18 cellular contexts compared by ENCODE assay signal in genomic region chr3:50229490-50229889, GRCh38. TPM values are rescaled to one million over a fixed set of nuclear protein-coding genes. Genes with fewer than 3 reads are reported as not detected.
DNase-seq lines count a peak whose midpoint lies in the region; ATAC-seq and TF ChIP-seq lines count a peak whose summit lies in the region.
"Had no signal": no experiment of that assay in that cellular context is flagged by ENCODE, and none has a peak within 500 bp of the region (broad histone marks: within the 10 kb centered on the region; RNA-seq: fewer than 3 reads in every experiment).

No MANE protein-coding gene starts in this region.

- peaks cover 2% of the 10 kb centered on the region for H3K79me1 ChIP-seq in mesendoderm (ENCODE audit: low read length)

- no peaks in the 10 kb centered on the region for H3K79me2 ChIP-seq in mesendoderm (ENCODE audit: control insufficient read depth, insufficient read depth, low read length)

- no peak overlapping the region for H4K5ac ChIP-seq in mesendoderm (ENCODE audit: low read length)

- H3K27ac ChIP-seq in mesendoderm (ENCODE audit: low read depth, low read length): no peak overlapping the region

- no peak overlapping the region for H3K4ac ChIP-seq in mesendoderm (ENCODE audit: low read depth, low read length)

- no peaks in the 10 kb centered on the region for H3K36me3 Mint-ChIP-seq in activated naive CD4-positive, alpha-beta T cell treated with anti-CD3 and anti-CD28 coated beads, Interleukin-2, amount 50 U/mL, for 24 hours
- H3K36me3 Mint-ChIP-seq in T-cell (no peaks in the 10 kb centered on the region), type B pancreatic cell (no peaks in the 10 kb centered on the region)

- H3K4me1 ChIP-seq in mesendoderm (ENCODE audit: control insufficient read depth, low read depth, low read length): peaks cover 7% of the 10 kb centered on the region

- H3K4me3 Mint-ChIP-seq in activated naive CD4-positive, alpha-beta T cell treated with anti-CD3 and anti-CD28 coated beads, Interleukin-2, amount 50 U/mL, for 24 hours: peak overlapping the region; percentile 53
- H3K4me3 Mint-ChIP-seq in T-cell: peak overlapping the region in 2 of 3 donors; percentile 17 to 49
- peak overlapping the region; percentile 78 for H3K4me3 Mint-ChIP-seq in type B pancreatic cell

- peaks cover 27% of the 10 kb centered on the region for H3K4me1 Mint-ChIP-seq in activated naive CD4-positive, alpha-beta T cell treated with anti-CD3 and anti-CD28 coated beads, Interleukin-2, amount 50 U/mL, for 24 hours
- H3K4me1 Mint-ChIP-seq in T-cell (peaks cover 21 to 33% (median 29%) of the 10 kb centered on the region in 3 donors), type B pancreatic cell (ENCODE audit: unreplicated experiment) (peaks cover 37% of the 10 kb centered on the region)

- CTCF ChIA-PET in T-cell (lab: Charles Lee): interaction anchor here in 1 of 2 donors (0.6 to 5.5 kb wide), 3 partner anchors 10 to 17 kb away, joined by 3 to 60 read pairs (median 5); no protein-coding TSS in a partner anchor

- H2BK15ac ChIP-seq in mesendoderm (replicated peaks; ENCODE audit: low read depth): no peak overlapping the region

- no peak overlapping the region for H2BK120ac ChIP-seq in mesendoderm (ENCODE audit: low read depth, low read length)

- no peak overlapping the region for H3K9ac ChIP-seq in mesendoderm (ENCODE audit: low read length)

- no CpG with 5 or more reads among the region's 3 CpGs for WGBS in mesendoderm (ENCODE audit: extremely low coverage, insufficient coverage, low lambda C conversion rate)

- no peaks in the 10 kb centered on the region for H3K36me3 ChIP-seq in mesendoderm (ENCODE audit: control insufficient read depth, insufficient read depth, low read length)
- H3K36me3 ChIP-seq: heart right ventricle, MG63 had no signal

- H3K27me3 ChIP-seq in mesendoderm (ENCODE audit: insufficient read depth, low read length, poor library complexity): no peaks in the 10 kb centered on the region
- H3K27me3 ChIP-seq: heart right ventricle, MG63 had no signal

- H2BK5ac ChIP-seq in mesendoderm (ENCODE audit: low read length): no peak overlapping the region

- ATAC-seq in T-cell (replicated peaks in 1 of 4) (no peak), GM19467 (IDR thresholded peaks at IDR 0.05; ENCODE audit: unreplicated experiment) (no peak)
- ATAC-seq: heart right ventricle, PC-3, SK-N-SH treated with all-trans-retinoic acid at 6 μM for 48 hours had no signal

- TF ChIP-seq CTCF in type B pancreatic cell (conservative IDR thresholded peaks at IDR 0.05): no peak

- peak overlapping the region; percentile 17 for H3K56ac ChIP-seq in mesendoderm (ENCODE audit: low read length)

- H3K23ac ChIP-seq in mesendoderm (ENCODE audit: low read length): no peak overlapping the region

- H3K4me2 ChIP-seq in mesendoderm (ENCODE audit: low read length): no peak overlapping the region

- peak overlapping the region; percentile 60 for H2AK5ac ChIP-seq in mesendoderm (ENCODE audit: low read length)

- no peak overlapping the region for H3K18ac ChIP-seq in mesendoderm (ENCODE audit: low read length)

- no peak overlapping the region for H4K8ac ChIP-seq in mesendoderm (ENCODE audit: low read depth, low read length)

- no peak overlapping the region for H3K4me3 ChIP-seq in mesendoderm (ENCODE audit: low read length)
- H3K4me3 ChIP-seq: heart right ventricle, MG63 had no signal

- H3K27me3 Mint-ChIP-seq in activated naive CD4-positive, alpha-beta T cell treated with anti-CD3 and anti-CD28 coated beads, Interleukin-2, amount 50 U/mL, for 24 hours: no peaks in the 10 kb centered on the region
- H3K27me3 Mint-ChIP-seq in T-cell: no peaks in the 10 kb centered on the region
- peaks cover 10% of the 10 kb centered on the region for H3K27me3 Mint-ChIP-seq in type B pancreatic cell

- H3K27ac Mint-ChIP-seq in activated naive CD4-positive, alpha-beta T cell treated with anti-CD3 and anti-CD28 coated beads, Interleukin-2, amount 50 U/mL, for 24 hours: no peak overlapping the region
- peak overlapping the region; percentile 10 to 46 for H3K27ac Mint-ChIP-seq in T-cell
- H3K27ac Mint-ChIP-seq in type B pancreatic cell: peak overlapping the region; percentile 93

- no peak for DNase-seq in activated naive CD4-positive, alpha-beta T cell (lab: John Stamatoyannopoulos, UW)
- DNase-seq in T-cell (no peak), mesendoderm (no peak), type B pancreatic cell (ENCODE audit: extremely low spot score, unreplicated experiment) (no peak), GDM1 (lab: John Stamatoyannopoulos, UW) (no peak), NOMO-1 (lab: John Stamatoyannopoulos, UW; ENCODE audit: unreplicated experiment in 2 of 2) (no peak)
- DNase-seq: heart right ventricle, islet precursor cell, MG63, NCI-H1930, NCI-H524, PC-3 had no signal

- POLR2A ChIA-PET in T-cell (lab: Charles Lee): interaction anchor here in 1 of 2 donors (0.6 kb wide), 1 partner anchor 26 kb away, joined by 8 read pairs; no protein-coding TSS in a partner anchor

- no peaks in the 10 kb centered on the region for H3K9me3 Mint-ChIP-seq in activated naive CD4-positive, alpha-beta T cell treated with anti-CD3 and anti-CD28 coated beads, Interleukin-2, amount 50 U/mL, for 24 hours
- H3K9me3 Mint-ChIP-seq in T-cell (no peaks in the 10 kb centered on the region), type B pancreatic cell (no peaks in the 10 kb centered on the region)

RNA-seq across cellular contexts. Expression of gene GNAI2, which starts 6.5 kb away (rescaled TPM):
- 100 to 1,000 TPM; 257 to 313 (median 287) TPM for total RNA-seq in T-cell
- 218 TPM for polyA plus RNA-seq in mesendoderm (2013, experiment 1 of 2)
- 223 TPM for polyA plus RNA-seq in mesendoderm (2013, experiment 2 of 2)
- 140 and 145 TPM in 2 replicates for total RNA-seq in type B pancreatic cell (ENCODE audit: low replicate concordance)

RNA-seq across cellular contexts. Expression of gene SLC38A3, which starts 24.4 kb away (rescaled TPM):
- total RNA-seq in T-cell (under 1 TPM in 4 of 5 donors, not detected in 1; 0.29 to 0.98 (median 0.44) TPM), type B pancreatic cell (ENCODE audit: low replicate concordance) (6.0 and 11.0 TPM in 2 replicates)
- polyA plus RNA-seq in mesendoderm (2013, experiment 1 of 2): 0.48 TPM
- polyA plus RNA-seq in mesendoderm (2013, experiment 2 of 2): 0.42 TPM

RNA-seq across cellular contexts. Expression of gene GNAT1, which starts 38.1 kb away (rescaled TPM):
- total RNA-seq in T-cell (under 1 TPM in 1 of 5 donors, not detected in 4; 0.28 TPM), type B pancreatic cell (ENCODE audit: low replicate concordance) (0.71 TPM in 1 of 2 replicates, not detected in the other)
- 0.04 TPM for polyA plus RNA-seq in mesendoderm (2013, experiment 1 of 2)
- 0.01 TPM for polyA plus RNA-seq in mesendoderm (2013, experiment 2 of 2)
- total RNA-seq: heart right ventricle, mesenteric fat pad, osteocyte had no signal
- polyA plus RNA-seq: heart right ventricle had no signal

RNA-seq across cellular contexts. Expression of gene SEMA3B, which starts 39.5 kb away (rescaled TPM):
- 1 to 10 TPM in 3 of 5 donors, under 1 TPM in 2; 0.33 to 2.5 (median 1.5) TPM for total RNA-seq in T-cell
- 1.9 TPM for polyA plus RNA-seq in mesendoderm (2013, experiment 1 of 2)
- 2.2 TPM for polyA plus RNA-seq in mesendoderm (2013, experiment 2 of 2)
- 18.4 and 34.8 TPM in 2 replicates for total RNA-seq in type B pancreatic cell (ENCODE audit: low replicate concordance)

RNA-seq across cellular contexts. Expression of gene LSMEM2, which starts 49.4 kb away (rescaled TPM):
- not detected for total RNA-seq in T-cell
- polyA plus RNA-seq in mesendoderm (2013, experiment 1 of 2): 0.06 TPM
- polyA plus RNA-seq in mesendoderm (2013, experiment 2 of 2): 0.06 TPM
- total RNA-seq in type B pancreatic cell (ENCODE audit: low replicate concordance): not detected in 2 replicates
- total RNA-seq: esophagus mucosa, mesenteric fat pad, osteocyte, PC-3 had no signal
